ENCODE assay signal across 18 cellular contexts in the genomic region with DNA sequence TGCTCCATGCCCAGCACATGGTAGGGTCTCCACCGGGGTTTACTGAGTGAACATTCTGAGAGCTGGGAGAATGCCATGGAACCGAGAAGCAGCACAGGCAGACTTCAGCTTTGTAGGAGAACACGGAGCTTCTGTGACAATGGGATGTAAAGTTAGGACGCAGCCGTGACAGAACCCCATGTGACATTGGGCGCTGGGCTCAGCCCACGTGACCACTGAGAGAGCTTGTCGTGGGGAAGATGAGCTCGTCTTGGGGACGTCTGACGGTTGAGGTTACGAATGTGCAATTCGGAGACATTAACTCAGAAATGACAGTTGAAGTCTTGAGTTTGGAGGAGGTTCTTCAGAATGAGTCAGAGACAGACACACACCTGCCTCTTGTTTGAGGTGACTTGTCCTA. TPM values are rescaled to one million over a fixed set of nuclear protein-coding genes. Genes with fewer than 3 reads are reported as not detected.
A peak's percentile ranks its signal among the peaks of the same experiment; 100 is the strongest.
DNase-seq lines count a peak whose midpoint lies in the region; ATAC-seq and TF ChIP-seq lines count a peak whose summit lies in the region.
"Had no signal": no experiment of that assay in that cellular context is flagged by ENCODE, and none has a peak within 500 bp of the region (broad histone marks: within the 10 kb centered on the region; RNA-seq: fewer than 3 reads in every experiment).

No MANE protein-coding gene starts in this region.

- no peak overlapping the region for H3K27ac Mint-ChIP-seq in activated CD8-positive, alpha-beta T cell treated with anti-CD3 and anti-CD28 coated beads for 36 hours
- no peak overlapping the region for H3K27ac Mint-ChIP-seq in activated CD8-positive, alpha-beta T cell treated with anti-CD3 and anti-CD28 coated beads, Interleukin-2, amount 10 ng/mL, durations not matched to agents 7 days and 5 days
- H3K27ac Mint-ChIP-seq in activated CD8-positive, alpha-beta memory T cell treated with anti-CD3 and anti-CD28 coated beads, Interleukin-2, amount 10 ng/mL, durations not matched to agents 7 days and 5 days = peak overlapping the region; percentile 43
- H3K27ac Mint-ChIP-seq in activated naive CD8-positive, alpha-beta T cell treated with anti-CD3 and anti-CD28 coated beads for 36 hours = peak overlapping the region; percentile 56
- no peak overlapping the region for H3K27ac Mint-ChIP-seq in WTC11

- DNase-seq in activated CD8-positive, alpha-beta T cell treated with anti-CD3 and anti-CD28 coated beads for 36 hours = no peak
- DNase-seq in activated CD8-positive, alpha-beta T cell treated with anti-CD3 and anti-CD28 coated beads, Interleukin-2, amount 10 ng/mL, durations not matched to agents 7 days and 5 days = no peak
- no peak for DNase-seq in activated CD8-positive, alpha-beta memory T cell treated with anti-CD3 and anti-CD28 coated beads, Interleukin-2, amount 10 ng/mL, durations not matched to agents 7 days and 5 days
- DNase-seq in activated naive CD8-positive, alpha-beta T cell treated with anti-CD3 and anti-CD28 coated beads for 36 hours = no peak
- DNase-seq in putamen (ENCODE audit: low spot score) = peak; percentile 53
- DNase-seq in cerebellar cortex (ENCODE audit: low spot score) = no peak
- no peak for DNase-seq in WTC11 (ENCODE audit: low spot score)
- DNase-seq: DMS79 treated with DMSO at 0.1 percent for 48 hours, GOT3, Kasumi-1, MG63, NCI-H1092, NCI-H146, NCI-H2029 treated with DMSO at 0.1 percent for 48 hours, NCI-H2171, NCI-H526, PC-9 had no signal

- no peaks in the 10 kb centered on the region for H3K27me3 Mint-ChIP-seq in activated CD8-positive, alpha-beta T cell treated with anti-CD3 and anti-CD28 coated beads for 36 hours
- H3K27me3 Mint-ChIP-seq in activated CD8-positive, alpha-beta T cell treated with anti-CD3 and anti-CD28 coated beads, Interleukin-2, amount 10 ng/mL, durations not matched to agents 7 days and 5 days (ENCODE audit: low read depth) = no peaks in the 10 kb centered on the region
- H3K27me3 Mint-ChIP-seq in activated CD8-positive, alpha-beta memory T cell treated with anti-CD3 and anti-CD28 coated beads, Interleukin-2, amount 10 ng/mL, durations not matched to agents 7 days and 5 days = no peaks in the 10 kb centered on the region
- H3K27me3 Mint-ChIP-seq in activated naive CD8-positive, alpha-beta T cell treated with anti-CD3 and anti-CD28 coated beads for 36 hours = no peaks in the 10 kb centered on the region
- H3K27me3 Mint-ChIP-seq in WTC11 (ENCODE audit: low read depth) = no peaks in the 10 kb centered on the region

- intact Hi-C loops in activated CD8-positive, alpha-beta T cell treated with anti-CD3 and anti-CD28 coated beads for 36 hours (cut with micrococcal nuclease) = no loop called here

- H3K4me3 Mint-ChIP-seq in activated CD8-positive, alpha-beta T cell treated with anti-CD3 and anti-CD28 coated beads for 36 hours = no peak overlapping the region
- no peak overlapping the region for H3K4me3 Mint-ChIP-seq in activated CD8-positive, alpha-beta T cell treated with anti-CD3 and anti-CD28 coated beads, Interleukin-2, amount 10 ng/mL, durations not matched to agents 7 days and 5 days
- H3K4me3 Mint-ChIP-seq in activated CD8-positive, alpha-beta memory T cell treated with anti-CD3 and anti-CD28 coated beads, Interleukin-2, amount 10 ng/mL, durations not matched to agents 7 days and 5 days = no peak overlapping the region
- H3K4me3 Mint-ChIP-seq in activated naive CD8-positive, alpha-beta T cell treated with anti-CD3 and anti-CD28 coated beads for 36 hours = no peak overlapping the region
- H3K4me3 Mint-ChIP-seq in WTC11 = no peak overlapping the region

- TF ChIP-seq CTCF in activated CD8-positive, alpha-beta T cell treated with anti-CD3 and anti-CD28 coated beads for 36 hours (IDR thresholded peaks at IDR 0.05) = no peak
- TF ChIP-seq CTCF in WTC11 (IDR thresholded peaks at IDR 0.05) = no peak

- H3K36me3 Mint-ChIP-seq in activated CD8-positive, alpha-beta T cell treated with anti-CD3 and anti-CD28 coated beads for 36 hours (ENCODE audit: low read depth) = peaks cover 51% of the 10 kb centered on the region
- H3K36me3 Mint-ChIP-seq in activated CD8-positive, alpha-beta T cell treated with anti-CD3 and anti-CD28 coated beads, Interleukin-2, amount 10 ng/mL, durations not matched to agents 7 days and 5 days (ENCODE audit: low read depth) = peaks cover 60% of the 10 kb centered on the region
- H3K36me3 Mint-ChIP-seq in activated CD8-positive, alpha-beta memory T cell treated with anti-CD3 and anti-CD28 coated beads, Interleukin-2, amount 10 ng/mL, durations not matched to agents 7 days and 5 days = peaks cover 56% of the 10 kb centered on the region
- peaks cover 30% of the 10 kb centered on the region for H3K36me3 Mint-ChIP-seq in activated naive CD8-positive, alpha-beta T cell treated with anti-CD3 and anti-CD28 coated beads for 36 hours
- H3K36me3 Mint-ChIP-seq in WTC11 = peaks cover 77% of the 10 kb centered on the region

- no peaks in the 10 kb centered on the region for H3K9me3 Mint-ChIP-seq in activated CD8-positive, alpha-beta T cell treated with anti-CD3 and anti-CD28 coated beads for 36 hours
- no peaks in the 10 kb centered on the region for H3K9me3 Mint-ChIP-seq in activated CD8-positive, alpha-beta T cell treated with anti-CD3 and anti-CD28 coated beads, Interleukin-2, amount 10 ng/mL, durations not matched to agents 7 days and 5 days (ENCODE audit: insufficient read depth)
- no peaks in the 10 kb centered on the region for H3K9me3 Mint-ChIP-seq in activated CD8-positive, alpha-beta memory T cell treated with anti-CD3 and anti-CD28 coated beads, Interleukin-2, amount 10 ng/mL, durations not matched to agents 7 days and 5 days (ENCODE audit: low read depth)
- no peaks in the 10 kb centered on the region for H3K9me3 Mint-ChIP-seq in activated naive CD8-positive, alpha-beta T cell treated with anti-CD3 and anti-CD28 coated beads for 36 hours
- no peaks in the 10 kb centered on the region for H3K9me3 Mint-ChIP-seq in WTC11

- CTCF ChIA-PET in activated CD8-positive, alpha-beta T cell treated with anti-CD3 and anti-CD28 coated beads for 36 hours (lab: Charles Lee) = no interaction called here
- CTCF ChIA-PET in activated CD8-positive, alpha-beta T cell treated with anti-CD3 and anti-CD28 coated beads, Interleukin-2, amount 10 ng/mL, durations not matched to agents 7 days and 5 days (lab: Charles Lee) = no interaction called here
- CTCF ChIA-PET in activated CD8-positive, alpha-beta memory T cell treated with anti-CD3 and anti-CD28 coated beads, Interleukin-2, amount 10 ng/mL, durations not matched to agents 7 days and 5 days (lab: Charles Lee) = interaction anchor here (1.3 to 1.8 kb wide), 2 partner anchors 13 to 39 kb away, joined by 4 to 6 read pairs; partner anchors contain the start of genes CCDC127 and SDHA
- CTCF ChIA-PET in WTC11 (lab: Charles Lee) = no interaction called here

- no peaks in the 10 kb centered on the region for H3K4me1 Mint-ChIP-seq in activated CD8-positive, alpha-beta T cell treated with anti-CD3 and anti-CD28 coated beads for 36 hours (ENCODE audit: low read depth)
- H3K4me1 Mint-ChIP-seq in activated CD8-positive, alpha-beta T cell treated with anti-CD3 and anti-CD28 coated beads, Interleukin-2, amount 10 ng/mL, durations not matched to agents 7 days and 5 days (ENCODE audit: low read depth) = no peaks in the 10 kb centered on the region
- peaks cover 14% of the 10 kb centered on the region for H3K4me1 Mint-ChIP-seq in activated CD8-positive, alpha-beta memory T cell treated with anti-CD3 and anti-CD28 coated beads, Interleukin-2, amount 10 ng/mL, durations not matched to agents 7 days and 5 days
- no peaks in the 10 kb centered on the region for H3K4me1 Mint-ChIP-seq in activated naive CD8-positive, alpha-beta T cell treated with anti-CD3 and anti-CD28 coated beads for 36 hours
- H3K4me1 Mint-ChIP-seq in WTC11 = peaks cover 10% of the 10 kb centered on the region

- peak; percentile 45 for ATAC-seq in activated CD8-positive, alpha-beta T cell treated with anti-CD3 and anti-CD28 coated beads for 36 hours
- no peak for ATAC-seq in activated CD8-positive, alpha-beta T cell treated with anti-CD3 and anti-CD28 coated beads, Interleukin-2, amount 10 ng/mL, durations not matched to agents 7 days and 5 days
- peak; percentile 53 for ATAC-seq in activated CD8-positive, alpha-beta memory T cell treated with anti-CD3 and anti-CD28 coated beads, Interleukin-2, amount 10 ng/mL, durations not matched to agents 7 days and 5 days
- no peak for ATAC-seq in WTC11

- POLR2A ChIA-PET in activated CD8-positive, alpha-beta T cell treated with anti-CD3 and anti-CD28 coated beads for 36 hours (lab: Charles Lee) = no interaction called here
- POLR2A ChIA-PET in activated CD8-positive, alpha-beta T cell treated with anti-CD3 and anti-CD28 coated beads, Interleukin-2, amount 10 ng/mL, durations not matched to agents 7 days and 5 days (lab: Charles Lee) = no interaction called here
- POLR2A ChIA-PET in WTC11 (lab: Charles Lee) = no interaction called here

RNA-seq across cellular contexts. Expression of gene SDHA, which starts 13.5 kb away (rescaled TPM):
- 100 to 1,000 TPM; 141 to 149 TPM for total RNA-seq in activated CD8-positive, alpha-beta T cell treated with anti-CD3 and anti-CD28 coated beads for 36 hours
- 100 to 1,000 TPM; 145 to 152 TPM for total RNA-seq in activated CD8-positive, alpha-beta T cell treated with anti-CD3 and anti-CD28 coated beads, Interleukin-2, amount 10 ng/mL, durations not matched to agents 7 days and 5 days
- total RNA-seq in activated CD8-positive, alpha-beta memory T cell treated with anti-CD3 and anti-CD28 coated beads, Interleukin-2, amount 10 ng/mL, durations not matched to agents 7 days and 5 days = 100 to 1,000 TPM; 201 TPM
- 100 to 1,000 TPM; 146 to 149 TPM for total RNA-seq in activated naive CD8-positive, alpha-beta T cell treated with anti-CD3 and anti-CD28 coated beads for 36 hours
- total RNA-seq in WTC11 (2021) = 135 to 145 TPM (median 137 TPM) in 3 replicates

RNA-seq across cellular contexts. Expression of gene CCDC127, which starts 13.7 kb away (rescaled TPM):
- 1 to 10 TPM; 4.2 to 4.3 TPM for total RNA-seq in activated CD8-positive, alpha-beta T cell treated with anti-CD3 and anti-CD28 coated beads for 36 hours
- 1 to 10 TPM; 5.3 to 6.8 TPM for total RNA-seq in activated CD8-positive, alpha-beta T cell treated with anti-CD3 and anti-CD28 coated beads, Interleukin-2, amount 10 ng/mL, durations not matched to agents 7 days and 5 days
- 1 to 10 TPM; 4.8 to 6.2 TPM for total RNA-seq in activated CD8-positive, alpha-beta memory T cell treated with anti-CD3 and anti-CD28 coated beads, Interleukin-2, amount 10 ng/mL, durations not matched to agents 7 days and 5 days
- 1 to 10 TPM; 5.3 to 5.9 TPM for total RNA-seq in activated naive CD8-positive, alpha-beta T cell treated with anti-CD3 and anti-CD28 coated beads for 36 hours
- total RNA-seq in WTC11 (2021) = 5.3 to 8.4 TPM (median 6.3 TPM) in 3 replicates

RNA-seq across cellular contexts. Expression of gene PDCD6, which starts 39.8 kb away (rescaled TPM):
- 10 to 100 TPM; 87.1 to 92.4 TPM for total RNA-seq in activated CD8-positive, alpha-beta T cell treated with anti-CD3 and anti-CD28 coated beads for 36 hours
- total RNA-seq in activated CD8-positive, alpha-beta T cell treated with anti-CD3 and anti-CD28 coated beads, Interleukin-2, amount 10 ng/mL, durations not matched to agents 7 days and 5 days = 100 to 1,000 TPM in 1 of 2 experiments, 10 to 100 TPM in 1; 96.1 to 101 TPM
- 100 to 1,000 TPM in 1 of 2 experiments, 10 to 100 TPM in 1; 81.7 to 101 TPM for total RNA-seq in activated CD8-positive, alpha-beta memory T cell treated with anti-CD3 and anti-CD28 coated beads, Interleukin-2, amount 10 ng/mL, durations not matched to agents 7 days and 5 days
- 100 to 1,000 TPM in 1 of 2 experiments, 10 to 100 TPM in 1; 97.3 to 102 TPM for total RNA-seq in activated naive CD8-positive, alpha-beta T cell treated with anti-CD3 and anti-CD28 coated beads for 36 hours
- total RNA-seq in WTC11 (2021) = 80.4 to 86.8 TPM (median 83.6 TPM) in 3 replicates

RNA-seq across cellular contexts. Expression of gene LRRC14B, which starts 40.4 kb away (rescaled TPM):
- total RNA-seq in activated CD8-positive, alpha-beta T cell treated with anti-CD3 and anti-CD28 coated beads for 36 hours = under 1 TPM in 1 of 2 experiments, not detected in 1; 0.16 TPM
- total RNA-seq in activated CD8-positive, alpha-beta T cell treated with anti-CD3 and anti-CD28 coated beads, Interleukin-2, amount 10 ng/mL, durations not matched to agents 7 days and 5 days = not detected
- total RNA-seq in activated CD8-positive, alpha-beta memory T cell treated with anti-CD3 and anti-CD28 coated beads, Interleukin-2, amount 10 ng/mL, durations not matched to agents 7 days and 5 days = not detected
- total RNA-seq in activated naive CD8-positive, alpha-beta T cell treated with anti-CD3 and anti-CD28 coated beads for 36 hours = under 1 TPM in 1 of 2 experiments, not detected in 1; 0.23 TPM
- 0.11 TPM in 1 of 3 replicates, not detected in the others for total RNA-seq in WTC11 (2021)
- total RNA-seq: A673, PC-9 had no signal

Comparison
In these comparisons a context has a peak if more than half of its experiments do, and no peak if none do; other contexts are left out.
1. ATAC-seq: peak in activated CD8-positive, alpha-beta T cell treated with anti-CD3 and anti-CD28 coated beads for 36 hours (single experiment) and activated CD8-positive, alpha-beta memory T cell treated with anti-CD3 and anti-CD28 coated beads, Interleukin-2, amount 10 ng/mL, durations not matched to agents 7 days and 5 days (single experiment); none in activated CD8-positive, alpha-beta T cell treated with anti-CD3 and anti-CD28 coated beads, Interleukin-2, amount 10 ng/mL, durations not matched to agents 7 days and 5 days (single experiment) and WTC11 (single experiment).
2. H3K27ac Mint-ChIP-seq: peak in activated CD8-positive, alpha-beta memory T cell treated with anti-CD3 and anti-CD28 coated beads, Interleukin-2, amount 10 ng/mL, durations not matched to agents 7 days and 5 days (single experiment) and activated naive CD8-positive, alpha-beta T cell treated with anti-CD3 and anti-CD28 coated beads for 36 hours (single experiment); none in activated CD8-positive, alpha-beta T cell treated with anti-CD3 and anti-CD28 coated beads for 36 hours (single experiment), activated CD8-positive, alpha-beta T cell treated with anti-CD3 and anti-CD28 coated beads, Interleukin-2, amount 10 ng/mL, durations not matched to agents 7 days and 5 days (single experiment) and WTC11 (single experiment).